Comparison of ENCODE assay signal across 8 cellular contexts in genomic region chr21:38984982-38985422, GRCh38.
A peak's percentile ranks its signal among the peaks of the same experiment; 100 is the strongest.
DNase-seq lines count a peak whose midpoint lies in the region; ATAC-seq and TF ChIP-seq lines count a peak whose summit lies in the region.

No MANE protein-coding gene starts in this region.

- peak overlapping the region; percentile 4 for H3K4me3 Mint-ChIP-seq in activated naive CD4-positive, alpha-beta T cell treated with anti-CD3 and anti-CD28 coated beads, Interleukin-2, amount 10 ng/mL, durations not matched to agents 7 days and 5 days
- H3K4me3 Mint-ChIP-seq in activated T-helper 17 cell treated with anti-CD3 and anti-CD28 coated beads, Interleukin-2, amount 50 U/mL, for 72 hours, result peak overlapping the region; percentile 58

- no peaks in the 10 kb centered on the region for H3K27me3 ChIP-seq in uterus

- intact Hi-C loops in uterus (cut with DNase I; ENCODE audit: low total_unique reads), result no loop called here

- H3K27me3 Mint-ChIP-seq in activated naive CD4-positive, alpha-beta T cell treated with anti-CD3 and anti-CD28 coated beads, Interleukin-2, amount 10 ng/mL, durations not matched to agents 7 days and 5 days, result peaks cover 69% of the 10 kb centered on the region
- H3K27me3 Mint-ChIP-seq in activated T-helper 17 cell treated with anti-CD3 and anti-CD28 coated beads, Interleukin-2, amount 50 U/mL, for 72 hours, result peaks cover 53% of the 10 kb centered on the region

- peaks cover 4 to 16% of the 10 kb centered on the region in 2 donors for H3K4me1 ChIP-seq in uterus

- H3K27ac ChIP-seq in uterus, result peak overlapping the region; percentile 69 to 76

- peaks cover 26% of the 10 kb centered on the region for H3K4me1 Mint-ChIP-seq in activated naive CD4-positive, alpha-beta T cell treated with anti-CD3 and anti-CD28 coated beads, Interleukin-2, amount 10 ng/mL, durations not matched to agents 7 days and 5 days
- peaks cover 8% of the 10 kb centered on the region for H3K4me1 Mint-ChIP-seq in activated T-helper 17 cell treated with anti-CD3 and anti-CD28 coated beads, Interleukin-2, amount 50 U/mL, for 72 hours

- no peaks in the 10 kb centered on the region for H3K9me3 ChIP-seq in uterus

- peak overlapping the region; percentile 72 for H3K27ac Mint-ChIP-seq in activated naive CD4-positive, alpha-beta T cell treated with anti-CD3 and anti-CD28 coated beads, Interleukin-2, amount 10 ng/mL, durations not matched to agents 7 days and 5 days
- peak overlapping the region; percentile 39 for H3K27ac Mint-ChIP-seq in activated T-helper 17 cell treated with anti-CD3 and anti-CD28 coated beads, Interleukin-2, amount 50 U/mL, for 72 hours

- H3K36me3 ChIP-seq in uterus, result no peaks in the 10 kb centered on the region

- no peaks in the 10 kb centered on the region for H3K9me3 Mint-ChIP-seq in activated naive CD4-positive, alpha-beta T cell treated with anti-CD3 and anti-CD28 coated beads, Interleukin-2, amount 10 ng/mL, durations not matched to agents 7 days and 5 days
- no peaks in the 10 kb centered on the region for H3K9me3 Mint-ChIP-seq in activated T-helper 17 cell treated with anti-CD3 and anti-CD28 coated beads, Interleukin-2, amount 50 U/mL, for 72 hours

- H3K36me3 Mint-ChIP-seq in activated naive CD4-positive, alpha-beta T cell treated with anti-CD3 and anti-CD28 coated beads, Interleukin-2, amount 10 ng/mL, durations not matched to agents 7 days and 5 days, result no peaks in the 10 kb centered on the region
- no peaks in the 10 kb centered on the region for H3K36me3 Mint-ChIP-seq in activated T-helper 17 cell treated with anti-CD3 and anti-CD28 coated beads, Interleukin-2, amount 50 U/mL, for 72 hours (ENCODE audit: low read depth)

- ATAC-seq in activated T-helper 17 cell treated with anti-CD3 and anti-CD28 coated beads, Interleukin-2, amount 50 U/mL, for 72 hours (replicated peaks), result peak; percentile 52
- ATAC-seq in omental fat pad (ENCODE audit: low FRiP score) (no peak), GM18519 (IDR thresholded peaks at IDR 0.05; ENCODE audit: low FRiP score, unreplicated experiment) (no peak)

- no peak overlapping the region for H3K4me3 ChIP-seq in uterus

- CTCF ChIA-PET in activated naive CD4-positive, alpha-beta T cell treated with anti-CD3 and anti-CD28 coated beads, Interleukin-2, amount 10 ng/mL, durations not matched to agents 7 days and 5 days (lab: Charles Lee), result no interaction called here

- TF ChIP-seq CTCF in uterus (IDR thresholded peaks at IDR 0.05) (no peak), omental fat pad (IDR thresholded peaks at IDR 0.05) (no peak)

- no peak for TF ChIP-seq POLR2A in uterus (IDR thresholded peaks at IDR 0.05)

- DNase-seq in activated naive CD4-positive, alpha-beta T cell treated with anti-CD3 and anti-CD28 coated beads, Interleukin-2, amount 10 ng/mL, durations not matched to agents 7 days and 5 days, result no peak
- no peak for DNase-seq in activated naive CD4-positive, alpha-beta T cell treated with anti-CD3 and anti-CD28 coated beads, Interleukin-2, amount 50 U/mL, for 16 hours
- DNase-seq in kidney glomerular epithelial cell (lab: John Stamatoyannopoulos, UW), result peak; percentile 27
- peak in 1 of 2 donors; percentile 49 for DNase-seq in uterus
- no peak for DNase-seq in cortex of kidney (lab: John Stamatoyannopoulos, UW)
- no peak for DNase-seq in omental fat pad (ENCODE audit: low spot score)
